10 cellular contexts compared by ENCODE assay signal in genomic region chr3:72265250-72265649, GRCh38.
DNase-seq lines count a peak whose midpoint lies in the region; ATAC-seq and TF ChIP-seq lines count a peak whose summit lies in the region.
"Had no signal": no experiment of that assay in that cellular context is flagged by ENCODE, and none has a peak within 500 bp of the region (broad histone marks: within the 10 kb centered on the region; RNA-seq: fewer than 3 reads in every experiment).

No MANE protein-coding gene starts in this region.

- TF ChIP-seq CTCF in dorsolateral prefrontal cortex (IDR thresholded peaks at IDR 0.05 in 54 of 56, conservative IDR thresholded peaks at IDR 0.05 in 2 of 56; ENCODE audit: low read depth in 1 of 56, partially characterized antibody in 56 of 56) (peak in 49 of 56 donors; percentile 11 to 67 (median 40)), psoas muscle (IDR thresholded peaks at IDR 0.05) (peak; percentile 16), GM20000 (IDR thresholded peaks at IDR 0.05; ENCODE audit: extremely low read depth, missing control alignments) (no peak)

- H3K27ac ChIP-seq in dorsolateral prefrontal cortex (peak overlapping the region in 5 of 59 donors; percentile 4 to 47 (median 18)), psoas muscle (no peak overlapping the region)

- 70 to 83% (median 80%) methylated on average over 4 of the region's 4 CpGs for WGBS in psoas muscle, 3 donors

- ATAC-seq in psoas muscle (no peak), GM19328 (IDR thresholded peaks at IDR 0.05; ENCODE audit: unreplicated experiment) (no peak)

- no peaks in the 10 kb centered on the region for H3K36me3 ChIP-seq in psoas muscle (ENCODE audit: insufficient read depth in 1 of 2, low read depth in 1 of 2)

- intact Hi-C loops in dorsolateral prefrontal cortex (cut with DNase I): loop anchor here (10.0 kb wide), 2 partner anchors 220 to 310 kb away; no protein-coding TSS in a partner anchor
- intact Hi-C loops in psoas muscle (cut with DNase I): no loop called here

- H3K27me3 ChIP-seq in dorsolateral prefrontal cortex: no peaks in the 10 kb centered on the region
- no peaks in the 10 kb centered on the region for H3K27me3 ChIP-seq in psoas muscle (ENCODE audit: insufficient read depth in 3 of 3, low read length in 2 of 3)

- H3K4me1 ChIP-seq in psoas muscle: peaks cover 6% of the 10 kb centered on the region

- H3K9me3 ChIP-seq in psoas muscle: no peaks in the 10 kb centered on the region

- no peak overlapping the region for H3K4me3 ChIP-seq in dorsolateral prefrontal cortex
- H3K4me3 ChIP-seq in psoas muscle: no peak overlapping the region

- peak in 2 of 3 experiments; percentile 22 to 26 for DNase-seq in NCI-H1417 (lab: John Stamatoyannopoulos, UW)
- DNase-seq in NCI-H1417 treated with DMSO at 0.1 percent for 48 hours (lab: John Stamatoyannopoulos, UW): no peak
- DNase-seq in MV-4-11 (lab: John Stamatoyannopoulos, UW): peak; percentile 26
- no peak for DNase-seq in dorsolateral prefrontal cortex
- no peak for DNase-seq in psoas muscle
- no peak for DNase-seq in SKM-1 treated with dmso at 0.1 percent for 144 hours (lab: John Stamatoyannopoulos, UW; ENCODE audit: unreplicated experiment)
- no peak for DNase-seq in GM20000 (ENCODE audit: low spot score)
- DNase-seq: activated T-cell treated with anti-CD3 and anti-CD28 coated beads, Interleukin-2, amount 50 U/mL, for 1 hour; SIG-M5 had no signal

Comparison
In these comparisons a context has a peak if more than half of its experiments do, and no peak if none do; other contexts are left out.
1. DNase-seq: peak in NCI-H1417 (2 of 3) and MV-4-11 (single experiment); none in NCI-H1417 treated with DMSO at 0.1 percent for 48 hours (single experiment), dorsolateral prefrontal cortex (0 of 10), psoas muscle (0 of 2), SKM-1 treated with dmso at 0.1 percent for 144 hours (single experiment) and GM20000 (single experiment).
2. intact Hi-C loops: an anchor here in dorsolateral prefrontal cortex (10.0 kb wide); none called in psoas muscle.